ENCODE assay signal across 8 cellular contexts in the genomic region with DNA sequence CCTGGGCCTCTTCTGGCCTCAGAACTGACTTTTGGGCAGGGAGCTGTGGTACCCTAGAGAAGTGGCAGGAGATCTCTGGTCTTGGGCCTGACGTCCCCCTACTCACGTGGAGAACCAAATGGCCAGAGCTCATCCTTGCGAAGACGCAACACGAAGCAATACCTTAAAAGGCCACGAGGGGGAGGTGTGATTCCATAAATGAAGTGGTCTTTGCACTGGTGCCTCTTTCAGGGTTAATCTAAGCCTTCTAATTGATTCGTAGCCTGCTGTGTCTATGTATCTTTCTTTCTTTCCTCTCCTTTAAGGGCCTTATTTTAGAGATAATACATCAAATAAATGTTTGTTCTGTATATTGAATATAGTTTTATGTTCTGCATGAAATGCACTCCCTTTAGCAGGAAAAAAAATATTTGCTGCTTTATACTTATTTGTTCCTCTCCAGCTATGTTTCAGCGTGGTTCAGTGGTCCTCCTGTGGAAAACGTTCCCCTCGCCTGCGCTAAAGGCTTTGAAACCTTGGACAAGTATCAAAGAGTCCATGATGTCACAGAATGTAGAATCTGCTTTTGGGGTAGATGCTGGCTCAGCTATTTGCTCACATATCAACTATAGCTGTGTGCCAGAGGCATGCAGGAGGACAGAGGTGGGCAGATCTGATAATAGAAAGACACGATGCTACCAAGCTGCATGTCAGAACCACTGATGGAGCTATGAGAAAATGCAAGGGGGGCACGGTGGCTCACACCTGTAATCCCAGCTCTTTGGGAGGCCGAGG. TPM values are rescaled to one million over a fixed set of nuclear protein-coding genes. Genes with fewer than 3 reads are reported as not detected.
DNase-seq lines count a peak whose midpoint lies in the region; ATAC-seq, FAIRE-seq and TF ChIP-seq lines count a peak whose summit lies in the region.

No MANE protein-coding gene starts in this region.

- no peak overlapping the region for H3K27ac ChIP-seq in RWPE2 (ENCODE audit: poor library complexity, severe bottlenecking)
- H3K27ac ChIP-seq in gastroesophageal sphincter: no peak overlapping the region
- H3K27ac ChIP-seq in pancreas: no peak overlapping the region
- no peak overlapping the region for H3K27ac ChIP-seq in transverse colon

- no peak for TF ChIP-seq POLR2A in gastroesophageal sphincter (IDR thresholded peaks at IDR 0.05)
- no peak for TF ChIP-seq POLR2A in transverse colon (IDR thresholded peaks at IDR 0.05)

- TF ChIP-seq EP300 in gastroesophageal sphincter (IDR thresholded peaks at IDR 0.05) (no peak), transverse colon (IDR thresholded peaks at IDR 0.05; ENCODE audit: low read depth) (no peak)

- intact Hi-C loops in activated T-helper 2 cell treated with anti-CD3 and anti-CD28 coated beads, Interferon-gamma antibody, Interleukin-2, Interleukin-4, amounts not matched to agents 10 μg/mL and 5 μg/mL and 100 μg/mL, durations not matched to agents 14 hours and 24 hours and 36 hours (cut with micrococcal nuclease): no loop called here
- intact Hi-C loops in pancreas (cut with DNase I): no loop called here
- intact Hi-C loops in transverse colon (cut with DNase I; ENCODE audit: low total_unique reads): loop anchor here (10.0 kb wide), 1 partner anchor 370 kb away; no protein-coding TSS in a partner anchor

- no peak overlapping the region for H3K4me3 Mint-ChIP-seq in activated T-helper 2 cell treated with anti-CD3 and anti-CD28 coated beads, Interferon-gamma antibody, Interleukin-2, Interleukin-4, amounts not matched to agents 10 μg/mL and 5 μg/mL and 100 μg/mL, durations not matched to agents 14 hours and 24 hours and 36 hours (ENCODE audit: low read depth)

- FAIRE-seq in pancreas (lab: Jason Lieb, UNC): no peak

- no peaks in the 10 kb centered on the region for H3K9me3 Mint-ChIP-seq in activated T-helper 2 cell treated with anti-CD3 and anti-CD28 coated beads, Interferon-gamma antibody, Interleukin-2, Interleukin-4, amounts not matched to agents 10 μg/mL and 5 μg/mL and 100 μg/mL, durations not matched to agents 14 hours and 24 hours and 36 hours

- no peaks in the 10 kb centered on the region for H3K36me3 Mint-ChIP-seq in activated T-helper 2 cell treated with anti-CD3 and anti-CD28 coated beads, Interferon-gamma antibody, Interleukin-2, Interleukin-4, amounts not matched to agents 10 μg/mL and 5 μg/mL and 100 μg/mL, durations not matched to agents 14 hours and 24 hours and 36 hours (ENCODE audit: low read depth)

- H3K27me3 ChIP-seq in RWPE2 (ENCODE audit: insufficient read depth, poor library complexity, severe bottlenecking) (no peaks in the 10 kb centered on the region), gastroesophageal sphincter (peaks cover 5% of the 10 kb centered on the region), pancreas (no peaks in the 10 kb centered on the region), transverse colon (peaks cover 9% of the 10 kb centered on the region)

- no peak overlapping the region for H3K4me3 ChIP-seq in RWPE2 (ENCODE audit: severe bottlenecking)
- no peak overlapping the region for H3K4me3 ChIP-seq in gastroesophageal sphincter
- H3K4me3 ChIP-seq in pancreas: no peak overlapping the region
- H3K4me3 ChIP-seq in transverse colon: no peak overlapping the region

- peaks cover 12% of the 10 kb centered on the region for H3K27me3 Mint-ChIP-seq in activated T-helper 2 cell treated with anti-CD3 and anti-CD28 coated beads, Interferon-gamma antibody, Interleukin-2, Interleukin-4, amounts not matched to agents 10 μg/mL and 5 μg/mL and 100 μg/mL, durations not matched to agents 14 hours and 24 hours and 36 hours (ENCODE audit: low read depth)

- no peaks in the 10 kb centered on the region for H3K36me3 ChIP-seq in RWPE2 (ENCODE audit: low read depth)
- no peaks in the 10 kb centered on the region for H3K36me3 ChIP-seq in gastroesophageal sphincter
- no peaks in the 10 kb centered on the region for H3K36me3 ChIP-seq in pancreas
- H3K36me3 ChIP-seq in transverse colon: no peaks in the 10 kb centered on the region

- no peaks in the 10 kb centered on the region for H3K4me1 ChIP-seq in RWPE2 (ENCODE audit: insufficient read depth, poor library complexity, severe bottlenecking)
- peaks cover 0 to 4% (median 0%) of the 10 kb centered on the region in 3 donors for H3K4me1 ChIP-seq in gastroesophageal sphincter
- no peaks in the 10 kb centered on the region for H3K4me1 ChIP-seq in pancreas
- no peaks in the 10 kb centered on the region for H3K4me1 ChIP-seq in transverse colon

- DNase-seq in DMS114 treated with DMSO at 0.1 percent for 48 hours (lab: John Stamatoyannopoulos, UW; ENCODE audit: unreplicated experiment): peak; percentile 51
- peak; percentile 68 for DNase-seq in M059J (ENCODE audit: low read depth)
- DNase-seq in RWPE2 (ENCODE audit: low spot score): no peak
- peak; percentile 62 for DNase-seq in activated T-helper 2 cell treated with anti-CD3 and anti-CD28 coated beads, Interferon-gamma antibody, Interleukin-2, Interleukin-4, amounts not matched to agents 10 μg/mL and 5 μg/mL and 100 μg/mL, durations not matched to agents 14 hours and 24 hours and 36 hours (ENCODE audit: low spot score)
- peak in 4 of 6 donors; percentile 23 to 79 (median 64) for DNase-seq in pancreas
- DNase-seq in transverse colon: peak; percentile 73

- no peaks in the 10 kb centered on the region for H3K9me3 ChIP-seq in RWPE2 (ENCODE audit: severe bottlenecking)
- H3K9me3 ChIP-seq in gastroesophageal sphincter: no peaks in the 10 kb centered on the region
- no peaks in the 10 kb centered on the region for H3K9me3 ChIP-seq in pancreas
- no peaks in the 10 kb centered on the region for H3K9me3 ChIP-seq in transverse colon

- 13 to 26% methylated on average over 8 to 13 of the region's 14 CpGs for WGBS in gastroesophageal sphincter (ENCODE audit: low coverage in 1 of 2), 2 donors
- WGBS in pancreas, 2 donors: 26 to 34% methylated on average over 14 of the region's 14 CpGs
- WGBS in transverse colon (ENCODE audit: low coverage in 1 of 2), 2 donors: 35 to 93% methylated on average over 4 to 14 of the region's 14 CpGs

- ATAC-seq in GM21576 (IDR thresholded peaks at IDR 0.05; ENCODE audit: unreplicated experiment): peak; percentile 83
- peak; percentile 82 for ATAC-seq in RWPE2 (ENCODE audit: low read depth)
- ATAC-seq in gastroesophageal sphincter: peak; percentile 49
- ATAC-seq in pancreas: peak; percentile 72 to 91 (median 88)

- peaks cover 2% of the 10 kb centered on the region for H3K4me1 Mint-ChIP-seq in activated T-helper 2 cell treated with anti-CD3 and anti-CD28 coated beads, Interferon-gamma antibody, Interleukin-2, Interleukin-4, amounts not matched to agents 10 μg/mL and 5 μg/mL and 100 μg/mL, durations not matched to agents 14 hours and 24 hours and 36 hours (ENCODE audit: low read depth)

- TF ChIP-seq CTCF in RWPE2 (IDR thresholded peaks at IDR 0.05; ENCODE audit: poor library complexity, severe bottlenecking) (peak; percentile 89), gastroesophageal sphincter (IDR thresholded peaks at IDR 0.05) (peak; percentile 68 to 86 (median 86)), pancreas (IDR thresholded peaks at IDR 0.05) (peak; percentile 66 to 84 (median 73)), transverse colon (IDR thresholded peaks at IDR 0.05) (peak; percentile 80 to 88 (median 86))

- H3K27ac Mint-ChIP-seq in activated T-helper 2 cell treated with anti-CD3 and anti-CD28 coated beads, Interferon-gamma antibody, Interleukin-2, Interleukin-4, amounts not matched to agents 10 μg/mL and 5 μg/mL and 100 μg/mL, durations not matched to agents 14 hours and 24 hours and 36 hours: no peak overlapping the region

- in situ Hi-C loops in transverse colon (cut with MboI; ENCODE audit: low pct_ligation_motif_present in 1 of 4, low pct_unique_long_range_greater_than_20kb in 1 of 4, low sequenced_read_pairs in 3 of 4): loop anchor here in 3 of 4 donors (10.0 to 25.0 kb wide), 3 partner anchors 288 to 370 kb away; a partner anchor contains a TSS

RNA-seq across cellular contexts. Expression of a gene that starts 41.0 kb away (rescaled TPM):
- not detected in 2 replicates for total RNA-seq in M059J (2014; rRNA removed; shearing (Covaris generic))
- not detected in 2 replicates for total RNA-seq in activated T-helper 2 cell treated with anti-CD3 and anti-CD28 coated beads, Interferon-gamma antibody, Interleukin-2, Interleukin-4, amounts not matched to agents 10 μg/mL and 5 μg/mL and 100 μg/mL, durations not matched to agents 14 hours and 24 hours and 36 hours
- total RNA-seq in gastroesophageal sphincter (not detected), pancreas (not detected), transverse colon (not detected)
- under 1 TPM in 1 of 2 donors, not detected in 1; 0.12 TPM for polyA plus RNA-seq in pancreas
